1 cellular context compared by ENCODE assay signal in genomic region chr1:61170328-61171238, GRCh38.
TF ChIP-seq lines count a peak whose summit lies in the region.

No MANE protein-coding gene starts in this region.

TF ChIP-seq in GM23338, 12 proteins besides CTCF, POLR2A, EP300 and RAD21 (continued from another document):
- TF ChIP-seq, protein P1, sequence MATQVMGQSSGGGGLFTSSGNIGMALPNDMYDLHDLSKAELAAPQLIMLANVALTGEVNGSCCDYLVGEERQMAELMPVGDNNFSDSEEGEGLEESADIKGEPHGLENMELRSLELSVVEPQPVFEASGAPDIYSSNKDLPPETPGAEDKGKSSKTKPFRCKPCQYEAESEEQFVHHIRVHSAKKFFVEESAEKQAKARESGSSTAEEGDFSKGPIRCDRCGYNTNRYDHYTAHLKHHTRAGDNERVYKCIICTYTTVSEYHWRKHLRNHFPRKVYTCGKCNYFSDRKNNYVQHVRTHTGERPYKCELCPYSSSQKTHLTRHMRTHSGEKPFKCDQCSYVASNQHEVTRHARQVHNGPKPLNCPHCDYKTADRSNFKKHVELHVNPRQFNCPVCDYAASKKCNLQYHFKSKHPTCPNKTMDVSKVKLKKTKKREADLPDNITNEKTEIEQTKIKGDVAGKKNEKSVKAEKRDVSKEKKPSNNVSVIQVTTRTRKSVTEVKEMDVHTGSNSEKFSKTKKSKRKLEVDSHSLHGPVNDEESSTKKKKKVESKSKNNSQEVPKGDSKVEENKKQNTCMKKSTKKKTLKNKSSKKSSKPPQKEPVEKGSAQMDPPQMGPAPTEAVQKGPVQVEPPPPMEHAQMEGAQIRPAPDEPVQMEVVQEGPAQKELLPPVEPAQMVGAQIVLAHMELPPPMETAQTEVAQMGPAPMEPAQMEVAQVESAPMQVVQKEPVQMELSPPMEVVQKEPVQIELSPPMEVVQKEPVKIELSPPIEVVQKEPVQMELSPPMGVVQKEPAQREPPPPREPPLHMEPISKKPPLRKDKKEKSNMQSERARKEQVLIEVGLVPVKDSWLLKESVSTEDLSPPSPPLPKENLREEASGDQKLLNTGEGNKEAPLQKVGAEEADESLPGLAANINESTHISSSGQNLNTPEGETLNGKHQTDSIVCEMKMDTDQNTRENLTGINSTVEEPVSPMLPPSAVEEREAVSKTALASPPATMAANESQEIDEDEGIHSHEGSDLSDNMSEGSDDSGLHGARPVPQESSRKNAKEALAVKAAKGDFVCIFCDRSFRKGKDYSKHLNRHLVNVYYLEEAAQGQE (IDR thresholded peaks at IDR 0.05; ENCODE audit: unreplicated experiment), result no peak
